In the genomic region with DNA sequence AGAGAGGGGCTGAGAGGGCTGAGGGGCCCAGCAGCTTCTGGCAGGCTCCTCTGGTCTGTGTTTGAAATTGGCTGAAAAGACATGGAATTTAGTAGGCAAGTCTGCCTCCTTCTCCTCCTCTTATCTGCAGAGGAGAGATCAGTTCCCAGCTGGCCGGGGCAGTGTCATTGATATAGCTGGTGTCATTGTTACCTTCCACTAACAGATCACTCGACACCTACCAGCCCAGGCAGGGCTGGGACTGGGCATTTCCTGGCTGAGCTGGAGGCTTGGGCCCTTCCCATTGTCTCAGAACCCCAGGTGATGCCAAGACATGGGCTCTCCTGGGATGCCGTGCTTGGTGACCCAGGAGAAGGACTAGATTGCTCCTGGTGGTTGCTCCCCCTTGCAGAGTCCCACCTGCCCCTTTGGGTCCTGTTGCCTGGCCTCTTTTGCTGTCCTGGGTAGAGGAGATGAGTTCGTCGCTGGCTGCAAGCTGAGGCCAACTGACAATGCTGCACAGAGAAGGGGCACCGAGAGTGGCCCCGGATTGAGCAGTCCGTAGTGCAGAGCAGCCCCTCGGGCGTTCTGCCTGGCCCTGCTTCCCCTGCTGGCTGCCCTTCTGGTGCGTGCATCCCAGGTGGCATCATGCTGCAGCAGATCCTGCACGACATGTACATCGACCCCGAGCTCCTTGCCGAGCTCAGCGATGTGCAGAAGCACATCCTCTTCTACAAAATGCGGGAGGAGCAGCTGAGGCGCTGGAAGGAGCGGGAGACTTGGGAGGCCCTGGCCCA, we compare ENCODE assay signal across 12 cellular contexts. TPM values are rescaled to one million over a fixed set of nuclear protein-coding genes. Genes with fewer than 3 reads are reported as not detected.
DNase-seq lines count a peak whose midpoint lies in the region; ATAC-seq and TF ChIP-seq lines count a peak whose summit lies in the region.
"Had no signal": no experiment of that assay in that cellular context is flagged by ENCODE, and none has a peak within 500 bp of the region (broad histone marks: within the 10 kb centered on the region; RNA-seq: fewer than 3 reads in every experiment).

A gene (plus strand): TSS at position 198 of the 776 bp plus-strand sequence. CDS start 430 bp downstream, at position 628.

- peaks cover 0 to 1% of the 10 kb centered on the region in 2 donors for H3K27me3 Mint-ChIP-seq in CD4-positive, alpha-beta memory T cell
- no peaks in the 10 kb centered on the region for H3K27me3 Mint-ChIP-seq in IgD-negative memory B cell
- no peaks in the 10 kb centered on the region for H3K27me3 Mint-ChIP-seq in brain
- no peaks in the 10 kb centered on the region for H3K27me3 Mint-ChIP-seq in natural killer cell treated with Interleukin-12 subunit alpha and Interleukin-12 subunit beta and Interleukin-15 and Interleukin-18, amount 100 ng/mL, for 72 hours

- H3K36me3 Mint-ChIP-seq in CD4-positive, alpha-beta memory T cell: peaks cover 3% of the 10 kb centered on the region in 2 donors
- no peaks in the 10 kb centered on the region for H3K36me3 Mint-ChIP-seq in IgD-negative memory B cell
- H3K36me3 Mint-ChIP-seq in brain: peaks cover 12% of the 10 kb centered on the region
- no peaks in the 10 kb centered on the region for H3K36me3 Mint-ChIP-seq in natural killer cell treated with Interleukin-12 subunit alpha and Interleukin-12 subunit beta and Interleukin-15 and Interleukin-18, amount 100 ng/mL, for 72 hours

- peaks cover 6 to 24% (median 18%) of the 10 kb centered on the region in 4 donors for H3K4me1 Mint-ChIP-seq in CD4-positive, alpha-beta memory T cell
- H3K4me1 Mint-ChIP-seq in IgD-negative memory B cell: peaks cover 27 to 36% (median 29%) of the 10 kb centered on the region in 3 donors
- H3K4me1 Mint-ChIP-seq in brain: peaks cover 17% of the 10 kb centered on the region
- peaks cover 18 to 26% of the 10 kb centered on the region in 2 donors for H3K4me1 Mint-ChIP-seq in natural killer cell treated with Interleukin-12 subunit alpha and Interleukin-12 subunit beta and Interleukin-15 and Interleukin-18, amount 100 ng/mL, for 72 hours (ENCODE audit: low read depth in 2 of 2)
- H3K4me1 Mint-ChIP-seq: WTC11 had no signal

- H3K27me3 ChIP-seq in CD4-positive, alpha-beta memory T cell (ENCODE audit: insufficient read depth, low read length): no peaks in the 10 kb centered on the region
- H3K27me3 ChIP-seq: adrenal gland had no signal

- CTCF ChIA-PET in CD4-positive, alpha-beta memory T cell (lab: Charles Lee; ENCODE audit: partially characterized antibody): interaction anchor here (1.3 to 1.6 kb wide), 2 partner anchors 10 to 27 kb away, joined by 6 to 8 read pairs; no protein-coding TSS in a partner anchor

- no peak for DNase-seq in CD4-positive, alpha-beta memory T cell
- no peak for DNase-seq in natural killer cell treated with Interleukin-12 subunit alpha and Interleukin-12 subunit beta and Interleukin-15 and Interleukin-18, amount 100 ng/mL, for 72 hours (ENCODE audit: low spot score)
- no peak for DNase-seq in NCI-H2107 (lab: John Stamatoyannopoulos, UW)
- DNase-seq in Ammon's horn (ENCODE audit: low spot score): no peak
- DNase-seq: DMS 273 treated with DMSO at 0.1 percent for 48 hours, NCI-H510A treated with DMSO at 0.1 percent for 48 hours had no signal

- H3K4me3 Mint-ChIP-seq in CD4-positive, alpha-beta memory T cell: peak within 1 kb of the TSS; percentile 44 to 95 (median 74)
- peak within 1 kb of the TSS; percentile 66 to 79 (median 70) for H3K4me3 Mint-ChIP-seq in IgD-negative memory B cell
- no peak within 1 kb of the TSS for H3K4me3 Mint-ChIP-seq in brain
- H3K4me3 Mint-ChIP-seq in natural killer cell treated with Interleukin-12 subunit alpha and Interleukin-12 subunit beta and Interleukin-15 and Interleukin-18, amount 100 ng/mL, for 72 hours: peak within 1 kb of the TSS; percentile 66
- H3K4me3 Mint-ChIP-seq: WTC11 had no signal

- peaks cover 7% of the 10 kb centered on the region for H3K4me1 ChIP-seq in CD4-positive, alpha-beta memory T cell (ENCODE audit: insufficient read depth, low read length)
- H3K4me1 ChIP-seq: adrenal gland had no signal

- intact Hi-C loops in CD4-positive, alpha-beta memory T cell (cut with micrococcal nuclease): loop anchor here (5.0 to 10.0 kb wide), 2 partner anchors 163 to 384 kb away; no protein-coding TSS in a partner anchor

- no peaks in the 10 kb centered on the region for H3K9me3 Mint-ChIP-seq in CD4-positive, alpha-beta memory T cell
- H3K9me3 Mint-ChIP-seq in IgD-negative memory B cell (no peaks in the 10 kb centered on the region), brain (peaks cover 0 to 14% (median 4%) of the 10 kb centered on the region in 5 experiments)
- H3K9me3 Mint-ChIP-seq in natural killer cell treated with Interleukin-12 subunit alpha and Interleukin-12 subunit beta and Interleukin-15 and Interleukin-18, amount 100 ng/mL, for 72 hours: no peaks in the 10 kb centered on the region

- no peak within 1 kb of the TSS for H3K4me3 ChIP-seq in CD4-positive, alpha-beta memory T cell (ENCODE audit: low read length in 2 of 2)

- H3K27ac ChIP-seq in CD4-positive, alpha-beta memory T cell (ENCODE audit: low read depth, low read length): no peak within 1 kb of the TSS

- no peak for TF ChIP-seq CTCF in brain (conservative IDR thresholded peaks at IDR 0.05)

- ATAC-seq in natural killer cell treated with Interleukin-12 subunit alpha and Interleukin-12 subunit beta and Interleukin-15 and Interleukin-18, amount 100 ng/mL, for 72 hours: no peak
- ATAC-seq in HG03378 (IDR thresholded peaks at IDR 0.05; ENCODE audit: unreplicated experiment) (no peak), GM18517 (IDR thresholded peaks at IDR 0.05; ENCODE audit: unreplicated experiment) (no peak)
- ATAC-seq: WTC11 had no signal

- H3K36me3 ChIP-seq in CD4-positive, alpha-beta memory T cell (ENCODE audit: insufficient read depth, low read length): no peaks in the 10 kb centered on the region
- H3K36me3 ChIP-seq: adrenal gland had no signal

- H3K27ac Mint-ChIP-seq in CD4-positive, alpha-beta memory T cell: peak within 1 kb of the TSS; percentile 9 to 98 (median 79)
- peak within 1 kb of the TSS; percentile 19 to 78 (median 29) for H3K27ac Mint-ChIP-seq in IgD-negative memory B cell
- H3K27ac Mint-ChIP-seq in brain: peak within 1 kb of the TSS; percentile 50 to 99 (median 67)
- peak within 1 kb of the TSS; percentile 98 to 99 for H3K27ac Mint-ChIP-seq in natural killer cell treated with Interleukin-12 subunit alpha and Interleukin-12 subunit beta and Interleukin-15 and Interleukin-18, amount 100 ng/mL, for 72 hours
- H3K27ac Mint-ChIP-seq: WTC11 had no signal

- H3K9me3 ChIP-seq in CD4-positive, alpha-beta memory T cell (ENCODE audit: control insufficient read depth in 1 of 2, low read length in 2 of 2): no peaks in the 10 kb centered on the region
- H3K9me3 ChIP-seq: adrenal gland had no signal

- POLR2A ChIA-PET in CD4-positive, alpha-beta memory T cell (lab: Charles Lee; ENCODE audit: partially characterized antibody): interaction anchor here (1.1 to 1.4 kb wide), 2 partner anchors 10 to 33 kb away, joined by 3 read pairs; no protein-coding TSS in a partner anchor

RNA-seq across cellular contexts. Expression of the gene that starts here (rescaled TPM):
- total RNA-seq in CD4-positive, alpha-beta memory T cell: under 1 TPM; 0.17 TPM
- not detected for polyA plus RNA-seq in CD4-positive, alpha-beta memory T cell
- polyA plus RNA-seq in IgD-negative memory B cell: not detected
- polyA plus RNA-seq in brain (ENCODE audit: insufficient read depth, low read depth, low replicate concordance): not detected
- under 1 TPM; 0.25 to 0.40 TPM for total RNA-seq in natural killer cell treated with Interleukin-12 subunit alpha and Interleukin-12 subunit beta and Interleukin-15 and Interleukin-18, amount 100 ng/mL, for 72 hours

Comparison
In these comparisons a context has a peak if more than half of its experiments do, and no peak if none do; other contexts are left out.
1. H3K27ac Mint-ChIP-seq: peak in every context shown above with its lines; median percentile 98 in natural killer cell treated with Interleukin-12 subunit alpha and Interleukin-12 subunit beta and Interleukin-15 and Interleukin-18, amount 100 ng/mL, for 72 hours; 79 in CD4-positive, alpha-beta memory T cell; 67 in brain; 29 in IgD-negative memory B cell.
2. H3K4me3 Mint-ChIP-seq: peak in CD4-positive, alpha-beta memory T cell (8 of 8), IgD-negative memory B cell (4 of 4) and natural killer cell treated with Interleukin-12 subunit alpha and Interleukin-12 subunit beta and Interleukin-15 and Interleukin-18, amount 100 ng/mL, for 72 hours (single experiment); none in brain (0 of 5).